ENCODE assay signal across 21 cellular contexts in genomic region chr10:51657481-51657880, GRCh38.
"Had no signal": no experiment of that assay in that cellular context is flagged by ENCODE, and none has a peak within 500 bp of the region (broad histone marks: within the 10 kb centered on the region; RNA-seq: fewer than 3 reads in every experiment).

No MANE protein-coding gene starts in this region.

- H3K9me3 ChIP-seq: SK-N-SH had no signal

- DNase-seq: activated CD4-positive, alpha-beta memory T cell treated with anti-CD3 and anti-CD28 coated beads for 36 hours; activated CD4-positive, alpha-beta T cell treated with anti-CD3 and anti-CD28 coated beads, Interleukin-2, amount 10 ng/mL, durations not matched to agents 7 days and 5 days; activated CD4-positive, CD25-positive, alpha-beta regulatory T cell; activated CD8-positive, alpha-beta memory T cell treated with anti-CD3 and anti-CD28 coated beads for 24 hours; activated gamma-delta T cell; activated naive CD4-positive, alpha-beta T cell treated with anti-CD3 and anti-CD28 coated beads for 36 hours; activated T-cell treated with anti-CD3 and anti-CD28 coated beads, Interleukin-2, amount 50 U/mL, for 4 hours; amygdala; Kasumi-1; NCI-H1048; NCI-H146; NCI-H187 treated with DMSO at 0.1 percent for 48 hours; NCI-H2081 treated with DMSO at 0.1 percent for 48 hours; NCI-H2171 treated with DMSO at 0.1 percent for 48 hours; NCI-H226; NCI-H526; NCI-H82; SK-N-SH; T-helper 1 cell had no signal

- H3K27ac ChIP-seq: VCaP had no signal

- ATAC-seq: activated T-cell treated with anti-CD3 and anti-CD28 coated beads, Interleukin-2, amount 50 U/mL, for 4 hours; activated T-helper 17 cell treated with anti-CD3 and anti-CD28 coated beads, Interleukin-2, amount 50 U/mL, for 72 hours had no signal
